16 cellular contexts compared by ENCODE assay signal in the genomic region with DNA sequence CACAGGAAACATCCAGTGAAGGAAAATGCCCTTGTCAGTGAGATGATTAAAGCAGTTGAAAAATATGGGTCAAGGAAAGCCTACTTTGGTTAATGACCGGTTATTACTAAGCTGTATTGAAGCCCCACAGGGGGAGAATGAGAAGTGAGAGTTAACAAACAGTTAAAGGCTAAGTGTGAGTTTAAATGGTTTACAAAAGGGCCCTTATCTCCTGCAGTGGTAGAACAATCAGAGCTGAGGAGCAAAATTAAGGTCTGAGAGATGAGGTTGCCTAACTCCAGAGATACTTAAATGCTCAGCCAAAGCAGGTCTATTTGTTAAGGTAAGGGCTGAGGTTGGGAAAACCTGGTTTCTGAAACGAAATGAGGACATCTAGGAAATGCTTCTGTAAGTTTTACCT.
A peak's percentile ranks its signal among the peaks of the same experiment; 100 is the strongest.
DNase-seq lines count a peak whose midpoint lies in the region; ATAC-seq and TF ChIP-seq lines count a peak whose summit lies in the region.
"Had no signal": no experiment of that assay in that cellular context is flagged by ENCODE, and none has a peak within 500 bp of the region (broad histone marks: within the 10 kb centered on the region; RNA-seq: fewer than 3 reads in every experiment).

No MANE protein-coding gene starts in this region.

- no peak overlapping the region for H3K27ac ChIP-seq in BLaER1 treated with 17β-estradiol and CSF1 and Interleukin-3, amounts not matched to agents 10 nM and 100 nM
- H3K27ac ChIP-seq in GM23338 (ENCODE audit: low read depth) (no peak overlapping the region), mesendoderm (ENCODE audit: low read depth, low read length) (no peak overlapping the region), uterus (no peak overlapping the region)
- H3K27ac ChIP-seq: C4-2B had no signal

- no peaks in the 10 kb centered on the region for H3F3A ChIP-seq in GM23338 (replicated peaks; ENCODE audit: low read depth)

- no peak overlapping the region for H3K4ac ChIP-seq in mesendoderm (ENCODE audit: low read depth, low read length)

- H3K9ac ChIP-seq in BLaER1 treated with 17β-estradiol and CSF1 and Interleukin-3, amounts not matched to agents 10 nM and 100 nM, result no peak overlapping the region
- no peak overlapping the region for H3K9ac ChIP-seq in mesendoderm (ENCODE audit: low read length)

- ATAC-seq in GM23338, result peak; percentile 35; the same call in 2 of the 3 replicates
- ATAC-seq in WTC11, result peak; percentile 81
- ATAC-seq in natural killer cell, result no peak
- no peak for ATAC-seq in GM21528 (IDR thresholded peaks at IDR 0.05; ENCODE audit: low FRiP score, unreplicated experiment)
- ATAC-seq in activated CD8-positive, alpha-beta T cell treated with anti-CD3 and anti-CD28 coated beads, Interleukin-2, amount 10 ng/mL, durations not matched to agents 7 days and 5 days, result no peak
- ATAC-seq: K562 had no signal

- DNase-seq in GM23338 (ENCODE audit: low spot score) (no peak), WTC11 (ENCODE audit: low spot score) (no peak), mesendoderm (peak; percentile 61), natural killer cell (no peak), uterus (no peak)
- DNase-seq in activated CD8-positive, alpha-beta T cell treated with anti-CD3 and anti-CD28 coated beads, Interleukin-2, amount 10 ng/mL, durations not matched to agents 7 days and 5 days, result no peak
- DNase-seq: Caco-2; CD4-positive, alpha-beta T cell; GF-D8; IMR-90 had no signal

- CTCF ChIA-PET in WTC11 (lab: Charles Lee), result interaction anchor here (1.4 kb wide), 1 partner anchor 15 kb away, joined by 3 read pairs; no protein-coding TSS in a partner anchor
- CTCF ChIA-PET in activated CD8-positive, alpha-beta T cell treated with anti-CD3 and anti-CD28 coated beads, Interleukin-2, amount 10 ng/mL, durations not matched to agents 7 days and 5 days (lab: Charles Lee), result no interaction called here

- no CpG with 5 or more reads among the region's 2 CpGs for WGBS in mesendoderm (ENCODE audit: extremely low coverage, insufficient coverage, low lambda C conversion rate)

- H3K4me1 Mint-ChIP-seq in GM23338, result peaks cover 10% of the 10 kb centered on the region
- H3K4me1 Mint-ChIP-seq in WTC11, result peaks cover 22% of the 10 kb centered on the region
- H3K4me1 Mint-ChIP-seq in natural killer cell, result no peaks in the 10 kb centered on the region
- H3K4me1 Mint-ChIP-seq in activated CD8-positive, alpha-beta T cell treated with anti-CD3 and anti-CD28 coated beads, Interleukin-2, amount 10 ng/mL, durations not matched to agents 7 days and 5 days (ENCODE audit: low read depth), result no peaks in the 10 kb centered on the region
- H3K4me1 Mint-ChIP-seq: B cell had no signal

- no peak overlapping the region for H2AK5ac ChIP-seq in mesendoderm (ENCODE audit: low read length)

- H3K27ac Mint-ChIP-seq in GM23338, result no peak overlapping the region
- no peak overlapping the region for H3K27ac Mint-ChIP-seq in WTC11
- H3K27ac Mint-ChIP-seq in natural killer cell, result no peak overlapping the region
- no peak overlapping the region for H3K27ac Mint-ChIP-seq in activated CD8-positive, alpha-beta T cell treated with anti-CD3 and anti-CD28 coated beads, Interleukin-2, amount 10 ng/mL, durations not matched to agents 7 days and 5 days
- H3K27ac Mint-ChIP-seq: B cell; CD4-positive, alpha-beta T cell had no signal

- no peak overlapping the region for H3K4me3 ChIP-seq in BLaER1 treated with 17β-estradiol and CSF1 and Interleukin-3, amounts not matched to agents 10 nM and 100 nM
- H3K4me3 ChIP-seq in GM23338, result no peak overlapping the region
- H3K4me3 ChIP-seq in mesendoderm (ENCODE audit: low read length), result no peak overlapping the region
- no peak overlapping the region for H3K4me3 ChIP-seq in uterus
- H3K4me3 ChIP-seq: HAP-1, K562 had no signal

- no peaks in the 10 kb centered on the region for H4K20me1 ChIP-seq in BLaER1 treated with 17β-estradiol and CSF1 and Interleukin-3, amounts not matched to agents 10 nM and 100 nM
- H4K20me1 ChIP-seq in GM23338 (replicated peaks; ENCODE audit: insufficient read depth), result no peaks in the 10 kb centered on the region

- no peaks in the 10 kb centered on the region for H3K9me3 ChIP-seq in BLaER1 treated with 17β-estradiol and CSF1 and Interleukin-3, amounts not matched to agents 10 nM and 100 nM (replicated peaks in 1 of 11)
- H3K9me3 ChIP-seq in uterus, result no peaks in the 10 kb centered on the region
- H3K9me3 ChIP-seq: Caco-2, HAP-1 had no signal

- intact Hi-C loops in natural killer cell (cut with micrococcal nuclease) (no loop called here), uterus (cut with DNase I; ENCODE audit: low total_unique reads) (no loop called here)

- H3K4me1 ChIP-seq in BLaER1 treated with 17β-estradiol and CSF1 and Interleukin-3, amounts not matched to agents 10 nM and 100 nM, result peaks cover 0 to 16% (median 12%) of the 10 kb centered on the region in 10 experiments; a peak in 12 of 20 replicates
- H3K4me1 ChIP-seq in GM23338 (ENCODE audit: insufficient read depth) (peaks cover 7% of the 10 kb centered on the region), mesendoderm (ENCODE audit: control insufficient read depth, low read depth, low read length) (peaks cover 9% of the 10 kb centered on the region), uterus (no peaks in the 10 kb centered on the region)

- H3K4me2 ChIP-seq in BLaER1 treated with 17β-estradiol and CSF1 and Interleukin-3, amounts not matched to agents 10 nM and 100 nM, result peak overlapping the region in 7 of 11 experiments; percentile 15 to 54 (median 47); a peak in 9 of 22 replicates
- H3K4me2 ChIP-seq in GM23338 (no peak overlapping the region), mesendoderm (ENCODE audit: low read length) (no peak overlapping the region)

- no peak overlapping the region for H2BK15ac ChIP-seq in mesendoderm (replicated peaks; ENCODE audit: low read depth)

- H3K27me3 Mint-ChIP-seq in GM23338 (ENCODE audit: insufficient read depth, low read depth, poor library complexity) (peaks cover 7% of the 10 kb centered on the region), WTC11 (ENCODE audit: low read depth) (peaks cover 82% of the 10 kb centered on the region), natural killer cell (ENCODE audit: low read depth in 2 of 2) (peaks cover 12 to 31% of the 10 kb centered on the region in 2 donors)
- H3K27me3 Mint-ChIP-seq in activated CD8-positive, alpha-beta T cell treated with anti-CD3 and anti-CD28 coated beads, Interleukin-2, amount 10 ng/mL, durations not matched to agents 7 days and 5 days (ENCODE audit: low read depth), result peaks cover 19% of the 10 kb centered on the region

- no peaks in the 10 kb centered on the region for H3K36me3 ChIP-seq in BLaER1 treated with 17β-estradiol and CSF1 and Interleukin-3, amounts not matched to agents 10 nM and 100 nM
- H3K36me3 ChIP-seq in GM23338 (ENCODE audit: insufficient read depth), result no peaks in the 10 kb centered on the region
- H3K36me3 ChIP-seq in mesendoderm (ENCODE audit: control insufficient read depth, insufficient read depth, low read length), result no peaks in the 10 kb centered on the region
- H3K36me3 ChIP-seq in uterus, result no peaks in the 10 kb centered on the region
- H3K36me3 ChIP-seq: HAP-1 had no signal

- H3K23ac ChIP-seq in mesendoderm (ENCODE audit: low read length), result no peak overlapping the region

- TF ChIP-seq CTCF in GM23338 (conservative IDR thresholded peaks at IDR 0.05; ENCODE audit: low read depth in 2 of 2), result no peak
- no peak for TF ChIP-seq CTCF in WTC11 (IDR thresholded peaks at IDR 0.05)
- no peak for TF ChIP-seq CTCF in natural killer cell (IDR thresholded peaks at IDR 0.05)
- TF ChIP-seq CTCF in uterus (IDR thresholded peaks at IDR 0.05), result no peak

- no peak overlapping the region for H3K4me3 Mint-ChIP-seq in GM23338
- no peak overlapping the region for H3K4me3 Mint-ChIP-seq in WTC11
- no peak overlapping the region for H3K4me3 Mint-ChIP-seq in natural killer cell
- no peak overlapping the region for H3K4me3 Mint-ChIP-seq in activated CD8-positive, alpha-beta T cell treated with anti-CD3 and anti-CD28 coated beads, Interleukin-2, amount 10 ng/mL, durations not matched to agents 7 days and 5 days
- H3K4me3 Mint-ChIP-seq: B cell; CD4-positive, alpha-beta T cell had no signal

- H3K56ac ChIP-seq in mesendoderm (ENCODE audit: low read length), result peak overlapping the region; percentile 26

- POLR2A ChIA-PET in WTC11 (lab: Charles Lee), result no interaction called here
- POLR2A ChIA-PET in activated CD8-positive, alpha-beta T cell treated with anti-CD3 and anti-CD28 coated beads, Interleukin-2, amount 10 ng/mL, durations not matched to agents 7 days and 5 days (lab: Charles Lee), result no interaction called here

- H3K79me1 ChIP-seq in mesendoderm (ENCODE audit: low read length), result no peaks in the 10 kb centered on the region

- H3K36me3 Mint-ChIP-seq in GM23338 (ENCODE audit: low read depth) (no peaks in the 10 kb centered on the region), WTC11 (no peaks in the 10 kb centered on the region), natural killer cell (no peaks in the 10 kb centered on the region)
- no peaks in the 10 kb centered on the region for H3K36me3 Mint-ChIP-seq in activated CD8-positive, alpha-beta T cell treated with anti-CD3 and anti-CD28 coated beads, Interleukin-2, amount 10 ng/mL, durations not matched to agents 7 days and 5 days (ENCODE audit: low read depth)

- H3K79me2 ChIP-seq in GM23338 (replicated peaks; ENCODE audit: insufficient read depth), result no peaks in the 10 kb centered on the region
- H3K79me2 ChIP-seq in mesendoderm (ENCODE audit: control insufficient read depth, insufficient read depth, low read length), result no peaks in the 10 kb centered on the region

- 0 out of 2 replicates have a peak, but pooled peaks cover 3% of the 10 kb centered on the region for H3K9me2 ChIP-seq in GM23338 (ENCODE audit: insufficient read depth)

- no peak overlapping the region for H2BK120ac ChIP-seq in mesendoderm (ENCODE audit: low read depth, low read length)

- TF ChIP-seq POLR2A in uterus (IDR thresholded peaks at IDR 0.05), result no peak

- no peak overlapping the region for H4K5ac ChIP-seq in mesendoderm (ENCODE audit: low read length)

- H2BK5ac ChIP-seq in mesendoderm (ENCODE audit: low read length), result no peak overlapping the region

- no peaks in the 10 kb centered on the region for H3K9me3 Mint-ChIP-seq in GM23338
- H3K9me3 Mint-ChIP-seq in WTC11, result no peaks in the 10 kb centered on the region
- no peaks in the 10 kb centered on the region for H3K9me3 Mint-ChIP-seq in natural killer cell
- H3K9me3 Mint-ChIP-seq in activated CD8-positive, alpha-beta T cell treated with anti-CD3 and anti-CD28 coated beads, Interleukin-2, amount 10 ng/mL, durations not matched to agents 7 days and 5 days (ENCODE audit: insufficient read depth), result no peaks in the 10 kb centered on the region
- H3K9me3 Mint-ChIP-seq: CD4-positive, alpha-beta T cell had no signal

- H3K27me3 ChIP-seq in BLaER1 treated with 17β-estradiol and CSF1 and Interleukin-3, amounts not matched to agents 10 nM and 100 nM, result no peaks in the 10 kb centered on the region
- H3K27me3 ChIP-seq in GM23338 (ENCODE audit: insufficient read depth) (no peaks in the 10 kb centered on the region), mesendoderm (ENCODE audit: insufficient read depth, low read length, poor library complexity) (no peaks in the 10 kb centered on the region), uterus (no peaks in the 10 kb centered on the region)

- no peak overlapping the region for H2AFZ ChIP-seq in GM23338

- peak overlapping the region; percentile 82 for H3K18ac ChIP-seq in mesendoderm (ENCODE audit: low read length)

- no peak overlapping the region for H4K8ac ChIP-seq in mesendoderm (ENCODE audit: low read depth, low read length)

TF ChIP-seq in WTC11, 78 proteins besides CTCF, POLR2A, EP300 and RAD21 (continues in another document):
- no peak for TF ChIP-seq CREM (CRISPR knock-in tag; IDR thresholded peaks at IDR 0.05)

Comparison
In these comparisons a context has a peak if more than half of its experiments do, and no peak if none do; other contexts are left out.
1. H3K4me2 ChIP-seq: peak in BLaER1 treated with 17β-estradiol and CSF1 and Interleukin-3, amounts not matched to agents 10 nM and 100 nM (7 of 11); none in GM23338 (single experiment) and mesendoderm (single experiment).
2. ATAC-seq: peak in GM23338 (single experiment) and WTC11 (single experiment); none in natural killer cell (0 of 3), GM21528 (single experiment) and activated CD8-positive, alpha-beta T cell treated with anti-CD3 and anti-CD28 coated beads, Interleukin-2, amount 10 ng/mL, durations not matched to agents 7 days and 5 days (single experiment).